ENCODE assay signal across 8 cellular contexts in genomic region chr4:1248262-1249147, GRCh38. TPM values are rescaled to one million over a fixed set of nuclear protein-coding genes. Genes with fewer than 3 reads are reported as not detected.
A peak's percentile ranks its signal among the peaks of the same experiment; 100 is the strongest.
DNase-seq lines count a peak whose midpoint lies in the region; ATAC-seq and TF ChIP-seq lines count a peak whose summit lies in the region.

TSS of gene CTBP1 (minus strand) at chr4:1249130. CDS start at chr4:1241331, 7,799 bp downstream.

- peaks cover 2% of the 10 kb centered on the region; the same call in 1 of the 2 replicates for H3K36me3 ChIP-seq in BJ (ENCODE audit: control insufficient read depth, insufficient read depth, low read length)
- peaks cover 5% of the 10 kb centered on the region for H3K36me3 ChIP-seq in lower lobe of right lung

- H3K4me3 ChIP-seq in BJ (ENCODE audit: low read depth, low read length): peak within 1 kb of the TSS; percentile 80
- peak within 1 kb of the TSS; percentile 95 for H3K4me3 ChIP-seq in lower lobe of right lung

- no peaks in the 10 kb centered on the region for H3K9me3 ChIP-seq in lower lobe of right lung

- DNase-seq in BJ (ENCODE audit: low read depth): no peak
- DNase-seq in GM19240 (ENCODE audit: insufficient read length, low spot score): peak; percentile 92
- peak; percentile 30 for DNase-seq in NCI-H510A treated with DMSO at 0.1 percent for 48 hours (lab: John Stamatoyannopoulos, UW)
- peak; percentile 85 for DNase-seq in activated CD4-positive, alpha-beta memory T cell treated with anti-CD3 and anti-CD28 coated beads for 36 hours
- DNase-seq in ecto neural progenitor cell (ENCODE audit: low spot score): peak; percentile 87
- DNase-seq in lower lobe of right lung: peak; percentile 85
- peak; percentile 58 to 76 (median 70) for DNase-seq in stimulated activated CD4-positive, alpha-beta T cell treated with anti-CD3 and anti-CD28 coated beads, TNF-alpha, amount 100 ng/mL, for 24 hours (ENCODE audit: low read depth in 3 of 3)

- peaks cover 67% of the 10 kb centered on the region for H3K4me1 Mint-ChIP-seq in activated CD4-positive, alpha-beta memory T cell treated with anti-CD3 and anti-CD28 coated beads for 36 hours (ENCODE audit: low read depth)

- TF ChIP-seq CTCF in BJ (IDR thresholded peaks at IDR 0.05; ENCODE audit: insufficient read depth, low read depth, low read length) (no peak), lower lobe of right lung (IDR thresholded peaks at IDR 0.05) (no peak)

- intact Hi-C loops in activated CD4-positive, alpha-beta memory T cell treated with anti-CD3 and anti-CD28 coated beads for 36 hours (cut with micrococcal nuclease): loop anchor here (1.0 to 2.0 kb wide), 7 partner anchors 19 to 622 kb away; partner anchors contain the start of genes FGFRL1, MAEA and NSD2
- intact Hi-C loops in lower lobe of right lung (cut with DNase I): no loop called here

- peaks cover 29% of the 10 kb centered on the region for H3K36me3 Mint-ChIP-seq in activated CD4-positive, alpha-beta memory T cell treated with anti-CD3 and anti-CD28 coated beads for 36 hours

- H3K27me3 ChIP-seq in BJ (ENCODE audit: control insufficient read depth, insufficient read depth, low read length) (no peaks in the 10 kb centered on the region), lower lobe of right lung (ENCODE audit: low read depth) (no peaks in the 10 kb centered on the region)

- CTCF ChIA-PET in BJ (lab: Yijun Ruan, JAX): interaction anchor here (0.7 to 3.0 kb wide), 4 partner anchors 17 to 117 kb away, joined by 3 to 23 read pairs (median 6); no protein-coding TSS in a partner anchor
- CTCF ChIA-PET in activated CD4-positive, alpha-beta memory T cell treated with anti-CD3 and anti-CD28 coated beads for 36 hours (lab: Charles Lee): interaction anchor here (0.7 to 5.5 kb wide), 6 partner anchors 16 to 117 kb away, joined by 3 to 43 read pairs (median 4); partner anchors contain the start of gene UVSSA

- H3K9me3 Mint-ChIP-seq in activated CD4-positive, alpha-beta memory T cell treated with anti-CD3 and anti-CD28 coated beads for 36 hours: peaks cover 3% of the 10 kb centered on the region

- H3K4me3 Mint-ChIP-seq in activated CD4-positive, alpha-beta memory T cell treated with anti-CD3 and anti-CD28 coated beads for 36 hours: peak within 1 kb of the TSS; percentile 87

- no peaks in the 10 kb centered on the region for H3K27me3 Mint-ChIP-seq in activated CD4-positive, alpha-beta memory T cell treated with anti-CD3 and anti-CD28 coated beads for 36 hours

- POLR2A ChIA-PET in BJ (lab: Charles Lee): interaction anchor here (0.6 kb wide), 2 partner anchors 47 to 368 kb away, joined by 3 to 4 read pairs; no protein-coding TSS in a partner anchor
- POLR2A ChIA-PET in activated CD4-positive, alpha-beta memory T cell treated with anti-CD3 and anti-CD28 coated beads for 36 hours (lab: Charles Lee): interaction anchor here (0.6 to 4.5 kb wide), 15 partner anchors 10 to 1288 kb away, joined by 3 to 45 read pairs (median 5); partner anchors contain the start of genes FAM193A, MAEA and UVSSA

- peak within 1 kb of the TSS; percentile 98 for H3K27ac ChIP-seq in lower lobe of right lung

- ATAC-seq in HG03457 (IDR thresholded peaks at IDR 0.05; ENCODE audit: unreplicated experiment) (peak; percentile 27), lower lobe of right lung (peak; percentile 81 to 88)

- H3K27ac Mint-ChIP-seq in activated CD4-positive, alpha-beta memory T cell treated with anti-CD3 and anti-CD28 coated beads for 36 hours: peak within 1 kb of the TSS; percentile 96

- peaks cover 67% of the 10 kb centered on the region for H3K4me1 ChIP-seq in lower lobe of right lung

RNA-seq across cellular contexts. Expression of gene CTBP1, which starts in this region (rescaled TPM):
- polyA plus RNA-seq in BJ (2011; rRNA removed): 58.5 and 106 TPM in 2 replicates
- polyA minus RNA-seq in BJ (2011; rRNA and poly(A)+ RNA removed): 83.2 and 114 TPM in 2 replicates
- total RNA-seq in activated CD4-positive, alpha-beta memory T cell treated with anti-CD3 and anti-CD28 coated beads for 36 hours: 100 to 1,000 TPM; 154 to 162 TPM
- 165 TPM for total RNA-seq in lower lobe of right lung
